Comparison of ENCODE assay signal across 1 cellular context in the genomic region with DNA sequence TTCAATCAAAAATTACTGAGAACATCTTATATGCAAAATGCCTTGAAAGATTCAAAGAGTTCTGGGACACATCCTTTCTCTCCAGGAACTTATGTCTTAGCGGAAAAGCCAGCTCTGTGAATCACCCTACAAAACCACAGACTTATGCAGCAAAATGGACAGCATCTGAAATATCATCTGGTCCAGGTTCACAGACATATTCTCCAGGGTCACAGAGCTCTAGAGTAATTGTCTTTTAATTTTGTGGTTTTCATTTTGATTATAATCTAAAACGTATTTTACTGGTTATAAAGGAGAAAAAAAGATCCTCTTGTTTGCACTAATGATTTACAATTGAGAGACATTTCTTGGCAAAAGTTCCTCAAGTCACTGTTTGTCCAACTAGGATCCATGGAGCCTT.
TF ChIP-seq lines count a peak whose summit lies in the region.

No MANE protein-coding gene starts in this region.

TF ChIP-seq in GM12891, 5 proteins besides CTCF, POLR2A, EP300 and RAD21:
- TF ChIP-seq TAF1 (IDR thresholded peaks at IDR 0.05; ENCODE audit: low read depth, low read length) (no peak), SPI1 (IDR thresholded peaks at IDR 0.05; ENCODE audit: low read depth, low read length) (no peak), PAX5 (IDR thresholded peaks at IDR 0.05; ENCODE audit: insufficient read depth, low read length, severe bottlenecking) (no peak), POLR2AphosphoS5 (IDR thresholded peaks at IDR 0.05; ENCODE audit: low read depth, low read length) (no peak), POU2F2 (IDR thresholded peaks at IDR 0.05; ENCODE audit: low read depth, low read length) (no peak)
